27 cellular contexts compared by ENCODE assay signal in the genomic region with DNA sequence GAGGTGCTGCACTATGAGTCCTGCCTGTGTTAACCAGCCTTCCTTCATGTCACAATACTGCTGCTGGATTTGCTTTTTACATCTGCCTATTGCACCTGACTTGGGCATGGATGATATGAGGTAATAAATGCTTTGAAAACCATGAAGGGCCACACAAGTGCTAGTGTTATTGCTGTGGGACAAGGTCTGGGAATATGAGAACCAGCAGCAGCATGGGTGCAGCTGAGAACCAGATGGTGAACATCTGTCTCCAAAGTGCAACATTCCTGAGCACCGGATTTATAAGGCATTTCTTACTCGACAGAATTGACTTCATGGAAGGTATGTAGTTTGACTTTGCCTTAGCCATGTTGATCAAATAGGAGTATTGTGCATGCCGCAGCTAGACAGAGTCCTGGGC.
"Had no signal": no experiment of that assay in that cellular context is flagged by ENCODE, and none has a peak within 500 bp of the region (broad histone marks: within the 10 kb centered on the region; RNA-seq: fewer than 3 reads in every experiment).

No MANE protein-coding gene starts in this region.

- ATAC-seq: activated CD4-positive, alpha-beta T cell treated with anti-CD3 and anti-CD28 coated beads for 36 hours; activated CD8-positive, alpha-beta memory T cell treated with anti-CD3 and anti-CD28 coated beads, Interleukin-2, amount 10 ng/mL, durations not matched to agents 7 days and 5 days; activated CD8-positive, alpha-beta T cell treated with anti-CD3 and anti-CD28 coated beads, Interleukin-2, amount 10 ng/mL, durations not matched to agents 7 days and 5 days; activated naive CD8-positive, alpha-beta T cell treated with anti-CD3 and anti-CD28 coated beads, Interleukin-2, amount 50 U/mL, for 24 hours; left lung; lower lobe of right lung; natural killer cell; right cardiac atrium had no signal

- H3K27ac Mint-ChIP-seq: activated CD4-positive, alpha-beta T cell treated with anti-CD3 and anti-CD28 coated beads for 36 hours; activated CD8-positive, alpha-beta memory T cell treated with anti-CD3 and anti-CD28 coated beads, Interleukin-2, amount 10 ng/mL, durations not matched to agents 7 days and 5 days; activated CD8-positive, alpha-beta T cell treated with anti-CD3 and anti-CD28 coated beads, Interleukin-2, amount 10 ng/mL, durations not matched to agents 7 days and 5 days; activated naive CD4-positive, alpha-beta T cell treated with anti-CD3 and anti-CD28 coated beads, Interleukin-2, amount 50 U/mL, for 24 hours; activated naive CD8-positive, alpha-beta T cell treated with anti-CD3 and anti-CD28 coated beads, Interleukin-2, amount 50 U/mL, for 24 hours; activated T-helper 2 cell treated with anti-CD3 and anti-CD28 coated beads, Interferon-gamma antibody, Interleukin-2, Interleukin-4, amounts not matched to agents 10 μg/mL and 5 μg/mL and 100 μg/mL, durations not matched to agents 14 hours and 24 hours and 36 hours; natural killer cell; neural progenitor cell had no signal

- H3K36me3 ChIP-seq: breast epithelium, neural progenitor cell had no signal

- H3K9me3 ChIP-seq: breast epithelium, esophagus squamous epithelium, left lung, lower lobe of right lung, suprapubic skin, tibial nerve had no signal

- H3K9ac ChIP-seq: neural progenitor cell had no signal

- H3K27me3 Mint-ChIP-seq: activated CD4-positive, alpha-beta T cell treated with anti-CD3 and anti-CD28 coated beads for 36 hours; activated CD8-positive, alpha-beta memory T cell treated with anti-CD3 and anti-CD28 coated beads, Interleukin-2, amount 10 ng/mL, durations not matched to agents 7 days and 5 days; activated naive CD4-positive, alpha-beta T cell treated with anti-CD3 and anti-CD28 coated beads, Interleukin-2, amount 50 U/mL, for 24 hours; activated naive CD8-positive, alpha-beta T cell treated with anti-CD3 and anti-CD28 coated beads, Interleukin-2, amount 50 U/mL, for 24 hours had no signal

- H2AFZ ChIP-seq: neural progenitor cell had no signal

- H3K4me3 Mint-ChIP-seq: activated CD4-positive, alpha-beta T cell treated with anti-CD3 and anti-CD28 coated beads for 36 hours; activated CD8-positive, alpha-beta memory T cell treated with anti-CD3 and anti-CD28 coated beads, Interleukin-2, amount 10 ng/mL, durations not matched to agents 7 days and 5 days; activated CD8-positive, alpha-beta T cell treated with anti-CD3 and anti-CD28 coated beads, Interleukin-2, amount 10 ng/mL, durations not matched to agents 7 days and 5 days; activated naive CD4-positive, alpha-beta T cell treated with anti-CD3 and anti-CD28 coated beads, Interleukin-2, amount 50 U/mL, for 24 hours; activated naive CD8-positive, alpha-beta T cell treated with anti-CD3 and anti-CD28 coated beads, Interleukin-2, amount 50 U/mL, for 24 hours; natural killer cell; neural progenitor cell had no signal

- H3K27ac ChIP-seq: breast epithelium, epithelial cell of prostate, esophagus squamous epithelium, left lung, lower lobe of right lung, neural progenitor cell, suprapubic skin, tibial nerve had no signal

- H3K4me3 ChIP-seq: breast epithelium, esophagus squamous epithelium, left lung, lower lobe of right lung, neural progenitor cell, suprapubic skin, tibial nerve had no signal

- H3K36me3 Mint-ChIP-seq: natural killer cell had no signal

- H3K4me2 ChIP-seq: neural progenitor cell had no signal

- H3K4me1 Mint-ChIP-seq: natural killer cell, neural progenitor cell had no signal

- H3K27me3 ChIP-seq: breast epithelium, esophagus squamous epithelium, left lung, neural progenitor cell, suprapubic skin, tibial nerve had no signal

- DNase-seq: activated CD4-positive, alpha-beta T cell treated with anti-CD3 and anti-CD28 coated beads for 36 hours; activated CD4-positive, CD25-positive, alpha-beta regulatory T cell; activated CD8-positive, alpha-beta memory T cell treated with anti-CD3 and anti-CD28 coated beads, Interleukin-2, amount 10 ng/mL, durations not matched to agents 7 days and 5 days; activated CD8-positive, alpha-beta T cell treated with anti-CD3 and anti-CD28 coated beads, Interleukin-2, amount 10 ng/mL, durations not matched to agents 7 days and 5 days; activated naive CD8-positive, alpha-beta T cell treated with anti-CD3 and anti-CD28 coated beads, Interleukin-2, amount 50 U/mL, for 24 hours; activated T-cell treated with anti-CD3 and anti-CD28 coated beads, Interleukin-2, amount 50 U/mL, for 48 hours; amygdala; central memory CD4-positive, alpha-beta T cell; effector CD8-positive, alpha-beta T cell; esophagus squamous epithelium; foreskin melanocyte; left lung; lower lobe of right lung; mesendoderm; natural killer cell; posterior cingulate gyrus; right cardiac atrium; stimulated activated CD4-positive, alpha-beta T cell treated with anti-CD3 and anti-CD28 coated beads, Interleukin-15, amount 100 ng/mL, for 24 hours; stimulated activated CD4-positive, alpha-beta T cell treated with anti-CD3 and anti-CD28 coated beads, Interleukin-2, amount 100 ng/mL, for 24 hours; stimulated activated naive CD4-positive, alpha-beta T cell had no signal

- H3K4me1 ChIP-seq: breast epithelium, esophagus squamous epithelium, left lung, lower lobe of right lung, neural progenitor cell, suprapubic skin, tibial nerve had no signal

- H3K9me3 Mint-ChIP-seq: activated naive CD4-positive, alpha-beta T cell treated with anti-CD3 and anti-CD28 coated beads, Interleukin-2, amount 50 U/mL, for 24 hours; activated naive CD8-positive, alpha-beta T cell treated with anti-CD3 and anti-CD28 coated beads, Interleukin-2, amount 50 U/mL, for 24 hours; activated T-helper 2 cell treated with anti-CD3 and anti-CD28 coated beads, Interferon-gamma antibody, Interleukin-2, Interleukin-4, amounts not matched to agents 10 μg/mL and 5 μg/mL and 100 μg/mL, durations not matched to agents 14 hours and 24 hours and 36 hours; natural killer cell; neural progenitor cell had no signal
